9 cellular contexts compared by ENCODE assay signal in the genomic region with DNA sequence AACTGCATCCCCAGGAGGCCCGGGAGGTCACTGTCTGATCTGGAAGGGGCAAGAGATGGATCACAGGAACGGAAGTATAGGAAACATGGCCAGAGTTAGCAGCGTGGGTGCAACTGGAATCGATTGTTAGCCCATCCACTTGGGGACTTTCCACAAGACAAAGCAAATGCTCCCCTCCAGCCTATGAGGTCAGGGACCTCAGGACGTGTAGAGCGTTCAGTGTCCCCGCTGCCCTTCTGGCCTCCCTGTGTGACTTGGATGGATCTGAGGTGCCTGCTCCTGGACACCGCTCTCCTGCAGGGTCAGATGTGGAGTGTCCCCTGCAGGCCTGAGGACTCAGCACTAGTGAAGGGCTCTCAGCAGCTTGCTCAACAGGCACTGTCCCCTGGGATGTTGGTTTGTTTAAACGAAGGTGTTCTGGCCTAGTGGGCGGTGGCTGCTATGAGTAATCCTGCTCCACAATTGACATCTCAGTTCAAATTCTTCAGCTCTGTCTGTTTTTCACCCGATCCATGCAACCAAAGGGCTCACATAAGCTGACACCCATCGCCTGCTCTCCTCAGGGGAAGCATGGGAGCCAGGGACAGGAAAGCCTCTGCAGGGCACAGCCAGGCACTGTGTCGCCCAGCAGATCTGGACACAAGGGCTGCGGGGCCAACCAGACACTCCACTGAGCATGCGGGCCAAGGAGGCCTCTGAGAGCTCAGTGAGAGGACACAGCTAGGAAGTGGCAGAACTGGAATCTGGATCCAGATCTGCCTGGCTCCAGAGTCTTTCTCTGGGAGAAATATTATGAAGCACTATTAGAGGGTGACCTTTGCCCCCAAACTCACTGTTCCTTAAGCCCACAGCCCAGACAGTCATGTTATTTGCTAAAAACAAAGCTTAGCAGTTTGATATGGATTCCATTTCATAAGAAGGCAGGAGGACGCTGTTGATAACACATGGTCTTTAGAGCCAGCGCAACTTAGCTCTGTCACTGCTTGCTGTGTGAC.
DNase-seq lines count a peak whose midpoint lies in the region; TF ChIP-seq lines count a peak whose summit lies in the region.
"Had no signal": no experiment of that assay in that cellular context is flagged by ENCODE, and none has a peak within 500 bp of the region (broad histone marks: within the 10 kb centered on the region; RNA-seq: fewer than 3 reads in every experiment).

No MANE protein-coding gene starts in this region.

- H3K27me3 ChIP-seq in smooth muscle cell (ENCODE audit: low read depth): no peaks in the 10 kb centered on the region

- TF ChIP-seq CTCF in HEK293 (tag by site-specific recombination; IDR thresholded peaks at IDR 0.05): no peak
- peak; percentile 30 for TF ChIP-seq CTCF in NB4 (IDR thresholded peaks at IDR 0.05; ENCODE audit: low read depth, low read length)
- TF ChIP-seq CTCF in fibroblast of the aortic adventitia (IDR thresholded peaks at IDR 0.05; ENCODE audit: insufficient read depth, low read length): peak; percentile 17
- TF ChIP-seq CTCF in smooth muscle cell (IDR thresholded peaks at IDR 0.05; ENCODE audit: borderline replicate concordance, insufficient read depth, poor library complexity, severe bottlenecking): no peak

- 57% methylated on average over 17 of the region's 17 CpGs for WGBS in smooth muscle cell (ENCODE audit: low lambda C conversion rate)

- CTCF ChIA-PET in HEK293 (lab: Yijun Ruan, JAX): interaction anchor here (0.6 to 1.7 kb wide), 5 partner anchors 9 to 117 kb away, joined by 3 to 6 read pairs (median 4); no protein-coding TSS in a partner anchor

- peaks cover 6% of the 10 kb centered on the region for H3F3A ChIP-seq in smooth muscle cell (ENCODE audit: low read depth)

- TF ChIP-seq POLR2A in NB4 (IDR thresholded peaks at IDR 0.05; ENCODE audit: extremely low read depth, insufficient read length): no peak

- H3K36me3 ChIP-seq in HEK293 (ENCODE audit: control insufficient read depth in 2 of 2, insufficient read depth in 1 of 2, low read length in 2 of 2) (no peaks in the 10 kb centered on the region), smooth muscle cell (ENCODE audit: low read depth) (no peaks in the 10 kb centered on the region)

- no peak overlapping the region for H3K4me3 ChIP-seq in HEK293 (ENCODE audit: low read depth, low read length)
- H3K4me3 ChIP-seq in NB4 (ENCODE audit: low read depth, low read length): peak overlapping the region; percentile 33
- H3K4me3 ChIP-seq in fibroblast of the aortic adventitia (ENCODE audit: low read depth, low read length): no peak overlapping the region
- no peak overlapping the region for H3K4me3 ChIP-seq in smooth muscle cell

- no peaks in the 10 kb centered on the region for H4K20me1 ChIP-seq in smooth muscle cell (ENCODE audit: low read depth)

- H3K27ac ChIP-seq in HEK293 (ENCODE audit: extremely low read depth, low read depth, low read length) (no peak overlapping the region), smooth muscle cell (ENCODE audit: low read depth) (peak overlapping the region; percentile 73)
- H3K27ac ChIP-seq: 22Rv1 had no signal

- DNase-seq in DMS53 (lab: John Stamatoyannopoulos, UW): peak; percentile 35
- no peak for DNase-seq in DMS53 treated with DMSO at 0.1 percent for 48 hours (lab: John Stamatoyannopoulos, UW; ENCODE audit: unreplicated experiment)
- peak; percentile 98 for DNase-seq in NB4 (ENCODE audit: low read depth)
- peak; percentile 77 for DNase-seq in fibroblast of the aortic adventitia (ENCODE audit: low read depth)
- DNase-seq in smooth muscle cell (lab: John Stamatoyannopoulos, UW; ENCODE audit: unreplicated experiment): no peak
- DNase-seq in NCI-H82 (lab: John Stamatoyannopoulos, UW): no peak
- no peak for DNase-seq in NCI-H1694 treated with DMSO at 0.1 percent for 48 hours (lab: John Stamatoyannopoulos, UW)

- H3K9ac ChIP-seq in smooth muscle cell (ENCODE audit: low read depth): peak overlapping the region; percentile 30

- H3K4me1 ChIP-seq in HEK293 (ENCODE audit: control insufficient read depth, insufficient read depth, low read length) (no peaks in the 10 kb centered on the region), smooth muscle cell (ENCODE audit: low read depth) (peaks cover 20% of the 10 kb centered on the region)

- POLR2A ChIA-PET in HEK293 (lab: Yijun Ruan, JAX): interaction anchor here (1.5 to 4.3 kb wide), 2 partner anchors 9 to 78 kb away, joined by 3 to 26 read pairs; partner anchors contain the start of gene RHOB

- peak overlapping the region; percentile 47 for H3K4me2 ChIP-seq in smooth muscle cell

- no peaks in the 10 kb centered on the region for H3K9me3 ChIP-seq in HEK293 (ENCODE audit: control insufficient read depth, insufficient read depth, low read depth, low read length)
- H3K9me3 ChIP-seq in smooth muscle cell (replicated peaks; ENCODE audit: low read depth): no peaks in the 10 kb centered on the region

- H2AFZ ChIP-seq in smooth muscle cell (ENCODE audit: low read depth): no peak overlapping the region

- no peaks in the 10 kb centered on the region for H3K79me2 ChIP-seq in smooth muscle cell (ENCODE audit: low read depth)

TF ChIP-seq in HEK293, 187 proteins besides CTCF, POLR2A, EP300 and RAD21 (continues in another document):
- TF ChIP-seq KLF1 (tag by site-specific recombination; IDR thresholded peaks at IDR 0.05) (0 out of 2 replicates have a peak, but pooled peaks have one; percentile 28), ZNF354C (tag by site-specific recombination; IDR thresholded peaks at IDR 0.05; ENCODE audit: borderline replicate concordance, low read depth) (no peak), ZNF791 (tag by site-specific recombination; IDR thresholded peaks at IDR 0.05) (no peak), ZNF76 (tag by site-specific recombination; IDR thresholded peaks at IDR 0.05; ENCODE audit: borderline replicate concordance, low read depth) (no peak), ZNF335 (tag by site-specific recombination; conservative IDR thresholded peaks at IDR 0.05) (no peak), ZNF626 (tag by site-specific recombination; IDR thresholded peaks at IDR 0.05) (no peak), ZNF266 (tag by site-specific recombination; IDR thresholded peaks at IDR 0.05; ENCODE audit: low read depth) (no peak), ZNF311 (tag by site-specific recombination; IDR thresholded peaks at IDR 0.05; ENCODE audit: borderline replicate concordance) (no peak), YY1 (tag by site-specific recombination; IDR thresholded peaks at IDR 0.05) (no peak), ZIC2 (tag by site-specific recombination; IDR thresholded peaks at IDR 0.05) (peak; percentile 87), GLI4 (tag by site-specific recombination; IDR thresholded peaks at IDR 0.05) (no peak), ZNF843 (tag by site-specific recombination; IDR thresholded peaks at IDR 0.05) (no peak), SCRT2 (tag by site-specific recombination; IDR thresholded peaks at IDR 0.05) (peak; percentile 78), ZNF830 (tag by site-specific recombination; IDR thresholded peaks at IDR 0.05; ENCODE audit: low read depth) (no peak), KLF16 (tag by site-specific recombination; IDR thresholded peaks at IDR 0.05) (no peak), ZNF560 (tag by site-specific recombination; IDR thresholded peaks at IDR 0.05; ENCODE audit: borderline replicate concordance) (no peak), ZBTB21 (tag by site-specific recombination; IDR thresholded peaks at IDR 0.05) (no peak), ZNF391 (tag by site-specific recombination; IDR thresholded peaks at IDR 0.05; ENCODE audit: borderline replicate concordance, low read depth) (no peak), ZNF416 (tag by site-specific recombination; IDR thresholded peaks at IDR 0.05) (no peak), ZNF580 (tag by site-specific recombination; IDR thresholded peaks at IDR 0.05) (no peak), ZNF501 (tag by site-specific recombination; IDR thresholded peaks at IDR 0.05) (no peak), ZNF600 (tag by site-specific recombination; IDR thresholded peaks at IDR 0.05) (peak; percentile 73), ZNF274 (IDR thresholded peaks at IDR 0.05; ENCODE audit: low read length) (no peak), ZNF274 (tag by site-specific recombination; IDR thresholded peaks at IDR 0.05; ENCODE audit: borderline replicate concordance) (no peak)
- TF ChIP-seq, protein P1, sequence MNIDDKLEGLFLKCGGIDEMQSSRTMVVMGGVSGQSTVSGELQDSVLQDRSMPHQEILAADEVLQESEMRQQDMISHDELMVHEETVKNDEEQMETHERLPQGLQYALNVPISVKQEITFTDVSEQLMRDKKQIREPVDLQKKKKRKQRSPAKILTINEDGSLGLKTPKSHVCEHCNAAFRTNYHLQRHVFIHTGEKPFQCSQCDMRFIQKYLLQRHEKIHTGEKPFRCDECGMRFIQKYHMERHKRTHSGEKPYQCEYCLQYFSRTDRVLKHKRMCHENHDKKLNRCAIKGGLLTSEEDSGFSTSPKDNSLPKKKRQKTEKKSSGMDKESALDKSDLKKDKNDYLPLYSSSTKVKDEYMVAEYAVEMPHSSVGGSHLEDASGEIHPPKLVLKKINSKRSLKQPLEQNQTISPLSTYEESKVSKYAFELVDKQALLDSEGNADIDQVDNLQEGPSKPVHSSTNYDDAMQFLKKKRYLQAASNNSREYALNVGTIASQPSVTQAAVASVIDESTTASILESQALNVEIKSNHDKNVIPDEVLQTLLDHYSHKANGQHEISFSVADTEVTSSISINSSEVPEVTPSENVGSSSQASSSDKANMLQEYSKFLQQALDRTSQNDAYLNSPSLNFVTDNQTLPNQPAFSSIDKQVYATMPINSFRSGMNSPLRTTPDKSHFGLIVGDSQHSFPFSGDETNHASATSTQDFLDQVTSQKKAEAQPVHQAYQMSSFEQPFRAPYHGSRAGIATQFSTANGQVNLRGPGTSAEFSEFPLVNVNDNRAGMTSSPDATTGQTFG (tag by site-specific recombination; IDR thresholded peaks at IDR 0.05; ENCODE audit: borderline replicate concordance): no peak
- TF ChIP-seq, protein P2, sequence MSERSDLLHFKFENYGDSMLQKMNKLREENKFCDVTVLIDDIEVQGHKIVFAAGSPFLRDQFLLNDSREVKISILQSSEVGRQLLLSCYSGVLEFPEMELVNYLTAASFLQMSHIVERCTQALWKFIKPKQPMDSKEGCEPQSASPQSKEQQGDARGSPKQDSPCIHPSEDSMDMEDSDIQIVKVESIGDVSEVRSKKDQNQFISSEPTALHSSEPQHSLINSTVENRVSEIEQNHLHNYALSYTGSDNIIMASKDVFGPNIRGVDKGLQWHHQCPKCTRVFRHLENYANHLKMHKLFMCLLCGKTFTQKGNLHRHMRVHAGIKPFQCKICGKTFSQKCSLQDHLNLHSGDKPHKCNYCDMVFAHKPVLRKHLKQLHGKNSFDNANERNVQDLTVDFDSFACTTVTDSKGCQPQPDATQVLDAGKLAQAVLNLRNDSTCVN (tag by site-specific recombination; optimal IDR thresholded peaks at IDR 0.05): no peak

Comparison
In these comparisons a context has a peak if more than half of its experiments do, and no peak if none do; other contexts are left out.
1. DNase-seq: peak in DMS53 (single experiment), NB4 (single experiment) and fibroblast of the aortic adventitia (single experiment); none in DMS53 treated with DMSO at 0.1 percent for 48 hours (single experiment), smooth muscle cell (single experiment), NCI-H82 (single experiment) and NCI-H1694 treated with DMSO at 0.1 percent for 48 hours (single experiment).
2. CTCF ChIP-seq: peak in NB4 (single experiment) and fibroblast of the aortic adventitia (single experiment); none in HEK293 (single experiment) and smooth muscle cell (single experiment).